1 cellular context compared by ENCODE assay signal in genomic region chr2:218314764-218315163, GRCh38.
A peak's percentile ranks its signal among the peaks of the same experiment; 100 is the strongest.
TF ChIP-seq lines count a peak whose summit lies in the region.

No MANE protein-coding gene starts in this region.

TF ChIP-seq in HepG2, 621 proteins besides CTCF, POLR2A, EP300 and RAD21:
- TF ChIP-seq, protein P1, sequence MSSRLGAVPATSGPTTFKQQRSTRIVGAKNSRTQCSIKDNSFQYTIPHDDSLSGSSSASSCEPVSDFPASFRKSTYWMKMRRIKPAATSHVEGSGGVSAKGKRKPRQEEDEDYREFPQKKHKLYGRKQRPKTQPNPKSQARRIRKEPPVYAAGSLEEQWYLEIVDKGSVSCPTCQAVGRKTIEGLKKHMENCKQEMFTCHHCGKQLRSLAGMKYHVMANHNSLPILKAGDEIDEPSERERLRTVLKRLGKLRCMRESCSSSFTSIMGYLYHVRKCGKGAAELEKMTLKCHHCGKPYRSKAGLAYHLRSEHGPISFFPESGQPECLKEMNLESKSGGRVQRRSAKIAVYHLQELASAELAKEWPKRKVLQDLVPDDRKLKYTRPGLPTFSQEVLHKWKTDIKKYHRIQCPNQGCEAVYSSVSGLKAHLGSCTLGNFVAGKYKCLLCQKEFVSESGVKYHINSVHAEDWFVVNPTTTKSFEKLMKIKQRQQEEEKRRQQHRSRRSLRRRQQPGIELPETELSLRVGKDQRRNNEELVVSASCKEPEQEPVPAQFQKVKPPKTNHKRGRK (CRISPR knock-in tag; IDR thresholded peaks at IDR 0.05), result peak; percentile 83; the same call in 1 of the 2 replicates
- 0 out of 2 replicates have a peak, but pooled peaks have one; percentile 55 for TF ChIP-seq U2AF2 (IDR thresholded peaks at IDR 0.05; ENCODE audit: low read depth, low read length)
